In the genomic region with DNA sequence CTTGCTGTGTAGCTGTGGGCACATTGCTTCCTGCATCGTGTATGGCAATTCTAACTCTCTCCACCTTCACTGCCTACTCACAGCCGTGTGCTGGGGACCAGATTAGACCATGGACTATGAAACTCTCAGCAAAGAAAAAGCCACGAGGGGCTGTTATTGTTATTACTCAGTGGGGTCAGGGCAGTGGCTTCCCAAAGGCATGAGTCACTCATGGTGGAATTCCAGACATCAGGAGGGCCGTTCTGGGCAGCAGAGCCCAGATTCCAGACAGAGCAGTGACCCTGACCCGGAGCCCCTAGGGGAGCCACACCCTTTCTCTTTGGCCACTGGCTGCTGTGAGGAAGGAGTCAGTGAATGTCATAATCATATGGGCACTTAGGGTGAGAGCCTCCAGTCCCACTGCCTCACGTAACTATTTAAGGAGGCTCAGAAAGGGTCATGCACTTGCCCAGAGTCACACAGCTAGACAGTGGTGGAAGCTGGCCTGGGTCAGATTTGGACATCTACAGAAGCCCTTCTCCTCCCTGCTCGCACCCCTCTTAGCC, we compare ENCODE assay signal across 8 cellular contexts. TPM values are rescaled to one million over a fixed set of nuclear protein-coding genes. Genes with fewer than 3 reads are reported as not detected.
DNase-seq lines count a peak whose midpoint lies in the region; ATAC-seq and TF ChIP-seq lines count a peak whose summit lies in the region.

No MANE protein-coding gene starts in this region.

- H4K8ac ChIP-seq in H9 (replicated peaks; ENCODE audit: insufficient read length, low read depth, low read length) = no peak overlapping the region

- no peak overlapping the region for H2BK5ac ChIP-seq in H9 (ENCODE audit: insufficient read length, low read length)

- H3K4me1 Mint-ChIP-seq in H9 = peaks cover 17% of the 10 kb centered on the region in 2 experiments
- peaks cover 7% of the 10 kb centered on the region for H3K4me1 Mint-ChIP-seq in stimulated activated memory B cell treated with anti-CD40 and anti-IgM and Interleukin-4, amounts not matched to agents 10 μg/mL and 1 μg/mL and 100 μg/mL, for 72 hours

- no peak overlapping the region for H4K91ac ChIP-seq in H9 (ENCODE audit: insufficient read length, low read depth, low read length)

- intact Hi-C loops in left ventricle myocardium superior (cut with micrococcal nuclease) = no loop called here

- no peak overlapping the region for H2BK12ac ChIP-seq in H9 (ENCODE audit: insufficient read length, low read depth, low read length)

- no peak overlapping the region for H3K4me3 Mint-ChIP-seq in H9
- no peak overlapping the region for H3K4me3 Mint-ChIP-seq in stimulated activated memory B cell treated with anti-CD40 and anti-IgM and Interleukin-4, amounts not matched to agents 10 μg/mL and 1 μg/mL and 100 μg/mL, for 72 hours

- no peaks in the 10 kb centered on the region for H3K79me2 ChIP-seq in H9 (ENCODE audit: insufficient read depth, low read length)

- no peak overlapping the region for H3K4me2 ChIP-seq in H9 (ENCODE audit: insufficient read depth, insufficient read length, low read length)

- no peak overlapping the region for H2BK15ac ChIP-seq in H9 (ENCODE audit: low read depth, low read length)

- H3K4me3 ChIP-seq in astrocyte of the cerebellum (ENCODE audit: low read depth, low read length) (no peak overlapping the region), skin epidermis (no peak overlapping the region)

- no peaks in the 10 kb centered on the region for H3K79me1 ChIP-seq in H9 (ENCODE audit: insufficient read depth, low read depth, low read length, poor library complexity, severe bottlenecking)

- no peak overlapping the region for H2AFZ ChIP-seq in H9 (ENCODE audit: low read length)

- no peak overlapping the region for H2BK20ac ChIP-seq in H9 (ENCODE audit: low read depth, low read length, poor library complexity, severe bottlenecking)

- H3K27ac ChIP-seq in H9 (ENCODE audit: insufficient read length, low read depth, low read length) = no peak overlapping the region
- H3K27ac ChIP-seq in skin epidermis = peak overlapping the region in 17 of 21 experiments; percentile 18 to 81 (median 62)

- peaks cover 4 to 11% of the 10 kb centered on the region in 2 experiments; a peak in 3 of 5 replicates for H3K9me3 Mint-ChIP-seq in H9
- peaks cover 3% of the 10 kb centered on the region for H3K9me3 Mint-ChIP-seq in stimulated activated memory B cell treated with anti-CD40 and anti-IgM and Interleukin-4, amounts not matched to agents 10 μg/mL and 1 μg/mL and 100 μg/mL, for 72 hours

- no peaks in the 10 kb centered on the region for H4K20me1 ChIP-seq in H9 (ENCODE audit: control insufficient read depth, insufficient read depth, insufficient read length)

- H3K27ac Mint-ChIP-seq in H9 = peak overlapping the region in 1 of 3 experiments; percentile 74; a peak in 2 of 7 replicates
- no peak overlapping the region for H3K27ac Mint-ChIP-seq in stimulated activated memory B cell treated with anti-CD40 and anti-IgM and Interleukin-4, amounts not matched to agents 10 μg/mL and 1 μg/mL and 100 μg/mL, for 72 hours

- H3K23ac ChIP-seq in H9 (ENCODE audit: insufficient read length, low read depth, low read length) = no peak overlapping the region

- H2AK5ac ChIP-seq in H9 (ENCODE audit: insufficient read length, low read length) = no peak overlapping the region

- no peaks in the 10 kb centered on the region; the same call in 1 of the 2 replicates for H3K4me1 ChIP-seq in H9 (ENCODE audit: insufficient read depth, low read length)

- H3K9me3 ChIP-seq in H9 (ENCODE audit: control insufficient read depth, low read depth, low read length) = no peaks in the 10 kb centered on the region

- no CpG with 5 or more reads among the region's 7 CpGs for WGBS in H9 (ENCODE audit: extremely low coverage, insufficient read length, low lambda C conversion rate)

- no peak overlapping the region for H2BK120ac ChIP-seq in H9 (ENCODE audit: low read depth, low read length, poor library complexity, severe bottlenecking)

- peaks cover 2% of the 10 kb centered on the region for H3K27me3 Mint-ChIP-seq in H9 (ENCODE audit: low read depth)
- peaks cover 24% of the 10 kb centered on the region for H3K27me3 Mint-ChIP-seq in stimulated activated memory B cell treated with anti-CD40 and anti-IgM and Interleukin-4, amounts not matched to agents 10 μg/mL and 1 μg/mL and 100 μg/mL, for 72 hours

- no peak overlapping the region for H3K14ac ChIP-seq in H9 (ENCODE audit: insufficient read depth, low read length)

- H3K36me3 Mint-ChIP-seq in H9 (ENCODE audit: insufficient read depth in 1 of 3, low read depth in 3 of 3) = peaks cover 0 to 7% (median 2%) of the 10 kb centered on the region in 3 experiments; a peak in 4 of 7 replicates
- no peaks in the 10 kb centered on the region for H3K36me3 Mint-ChIP-seq in stimulated activated memory B cell treated with anti-CD40 and anti-IgM and Interleukin-4, amounts not matched to agents 10 μg/mL and 1 μg/mL and 100 μg/mL, for 72 hours

- H4K5ac ChIP-seq in H9 (ENCODE audit: insufficient read length, low read depth, low read length) = no peak overlapping the region

- DNase-seq in H9 (peak; percentile 58), astrocyte of the cerebellum (ENCODE audit: low read depth) (peak; percentile 90), left ventricle myocardium superior (peak; percentile 81), Ammon's horn (ENCODE audit: low spot score) (no peak)

- no peak overlapping the region for H3K4ac ChIP-seq in H9 (ENCODE audit: low read depth, low read length)

- H3K56ac ChIP-seq in H9 (ENCODE audit: insufficient read length, low read depth, low read length) = no peak overlapping the region

- H3K18ac ChIP-seq in H9 (ENCODE audit: insufficient read length, low read depth, low read length) = no peak overlapping the region

- H3K23me2 ChIP-seq in H9 (ENCODE audit: insufficient read length, low read depth, low read length, poor library complexity, severe bottlenecking) = no peaks in the 10 kb centered on the region

- TF ChIP-seq CTCF in H9 (conservative IDR thresholded peaks at IDR 0.05) (no peak), astrocyte of the cerebellum (IDR thresholded peaks at IDR 0.05; ENCODE audit: low read depth, low read length, missing control alignments) (no peak)

- H3T11ph ChIP-seq in H9 (ENCODE audit: low read length) = no peak overlapping the region

- no peaks in the 10 kb centered on the region for H3K27me3 ChIP-seq in H9 (ENCODE audit: insufficient read depth, low read length)

- no peak overlapping the region for H3K9ac ChIP-seq in H9 (ENCODE audit: extremely low read depth, insufficient read length, low read length)

- ATAC-seq in left ventricle myocardium superior (peak; percentile 75), GM21786 (IDR thresholded peaks at IDR 0.05; ENCODE audit: unreplicated experiment) (no peak), HG03571 (IDR thresholded peaks at IDR 0.05; ENCODE audit: unreplicated experiment) (no peak)
- no peak for ATAC-seq in stimulated activated memory B cell treated with anti-CD40 and anti-IgM and Interleukin-4, amounts not matched to agents 10 μg/mL and 1 μg/mL and 100 μg/mL, for 72 hours

- in situ Hi-C loops in astrocyte of the cerebellum (cut with HindIII; ENCODE audit: low sequenced_read_pairs) = no loop called here

RNA-seq across cellular contexts. Expression of a gene that starts 22.2 kb away (rescaled TPM):
- total RNA-seq in H9 (2021) (not detected in 2 replicates), left ventricle myocardium superior (19.5 TPM)

RNA-seq across cellular contexts. Expression of a gene that starts 41.5 kb away (rescaled TPM):
- 19.2 and 22.0 TPM in 2 replicates for total RNA-seq in H9 (2021)
- total RNA-seq in left ventricle myocardium superior = 8.5 TPM

RNA-seq across cellular contexts. Expression of a gene that starts 52.7 kb away (rescaled TPM):
- 0.33 and 0.39 TPM in 2 replicates for total RNA-seq in H9 (2021)
- total RNA-seq in left ventricle myocardium superior = 0.25 TPM

Comparison
In these comparisons a context has a peak if more than half of its experiments do, and no peak if none do; other contexts are left out.
1. RNA of a gene that starts 22.2 kb away (total RNA-seq): 19.5 TPM in left ventricle myocardium superior (single experiment); not detected in H9; every median in the first group is over 10 times any median in the second.